In genomic region chr5:43997647-43998251, GRCh38 we compare ENCODE assay signal across 15 cellular contexts.
DNase-seq lines count a peak whose midpoint lies in the region; FAIRE-seq lines count a peak whose summit lies in the region.
"Had no signal": no experiment of that assay in that cellular context is flagged by ENCODE, and none has a peak within 500 bp of the region (broad histone marks: within the 10 kb centered on the region; RNA-seq: fewer than 3 reads in every experiment).

No MANE protein-coding gene starts in this region.

- H3K27me3 ChIP-seq in adipocyte (replicated peaks; ENCODE audit: control insufficient read depth, insufficient read depth, low read length) = no peaks in the 10 kb centered on the region

- peak overlapping the region; percentile 18 for H3K4me3 ChIP-seq in adipocyte (ENCODE audit: low read length)
- H3K4me3 ChIP-seq: thoracic aorta had no signal

- H3K36me3 ChIP-seq in adipocyte (ENCODE audit: control insufficient read depth, insufficient read depth, low read length, severe bottlenecking) = no peaks in the 10 kb centered on the region
- H3K36me3 ChIP-seq: thoracic aorta had no signal

- no peak overlapping the region for H3K9ac ChIP-seq in adipocyte (ENCODE audit: low read length)

- DNase-seq in NCI-H82 (lab: John Stamatoyannopoulos, UW) (peak; percentile 25), NCI-H82 treated with DMSO at 0.1 percent for 48 hours (lab: John Stamatoyannopoulos, UW; ENCODE audit: unreplicated experiment) (no peak), adipocyte (ENCODE audit: low read depth) (no peak), left kidney (ENCODE audit: low read depth, low spot score) (peak; percentile 1), urothelium cell line (ENCODE audit: low spot score) (peak; percentile 12), GF-D8 (lab: John Stamatoyannopoulos, UW) (no peak), NCI-H1930 (lab: John Stamatoyannopoulos, UW) (no peak), NCI-H2029 treated with DMSO at 0.1 percent for 48 hours (lab: John Stamatoyannopoulos, UW) (no peak)
- DNase-seq: 8988T; activated CD4-positive, alpha-beta T cell treated with anti-CD3 and anti-CD28 coated beads for 1 hour; Calu3; cerebellar nuclear complex; stimulated activated CD4-positive, alpha-beta T cell treated with anti-CD3 and anti-CD28 coated beads, Interleukin-15, amount 100 ng/mL, for 24 hours; T-cell had no signal

- FAIRE-seq in urothelium cell line (lab: Jason Lieb, UNC) = no peak

- H3K9me3 ChIP-seq in adipocyte (ENCODE audit: control insufficient read depth, low read length) = no peaks in the 10 kb centered on the region
- H3K9me3 ChIP-seq: thoracic aorta had no signal

- peaks cover 44% of the 10 kb centered on the region for H3K4me1 ChIP-seq in adipocyte (ENCODE audit: control insufficient read depth, insufficient read depth, low read length)

Comparison
In these comparisons a context has a peak if more than half of its experiments do, and no peak if none do; other contexts are left out.
1. DNase-seq: peak in NCI-H82 (single experiment), left kidney (single experiment) and urothelium cell line (single experiment); none in NCI-H82 treated with DMSO at 0.1 percent for 48 hours (single experiment), adipocyte (single experiment), GF-D8 (single experiment), NCI-H1930 (0 of 2) and NCI-H2029 treated with DMSO at 0.1 percent for 48 hours (single experiment).